In genomic region chr3:109803274-109803673, GRCh38 we compare ENCODE assay signal across 12 cellular contexts.
A peak's percentile ranks its signal among the peaks of the same experiment; 100 is the strongest.
DNase-seq lines count a peak whose midpoint lies in the region; ATAC-seq and TF ChIP-seq lines count a peak whose summit lies in the region.
"Had no signal": no experiment of that assay in that cellular context is flagged by ENCODE, and none has a peak within 500 bp of the region (broad histone marks: within the 10 kb centered on the region; RNA-seq: fewer than 3 reads in every experiment).

No MANE protein-coding gene starts in this region.

- peak; percentile 38 for DNase-seq in ELR (ENCODE audit: low read depth)
- DNase-seq in Kasumi-1 (lab: John Stamatoyannopoulos, UW) = peak; percentile 40 to 42
- peak in 1 of 2 donors; percentile 20 for DNase-seq in cardiac fibroblast (ENCODE audit: low read depth in 2 of 2)
- DNase-seq in osteoblast (ENCODE audit: insufficient read length, low spot score, missing footprints) = no peak
- no peak for DNase-seq in NCI-H1048 (lab: John Stamatoyannopoulos, UW)
- DNase-seq: EL; head of caudate nucleus; NCI-H1105 treated with DMSO at 0.1 percent for 48 hours; stimulated activated CD4-positive, alpha-beta T cell treated with anti-CD3 and anti-CD28 coated beads, Interleukin-15, amount 100 ng/mL, for 24 hours; stimulated activated naive B cell treated with anti-CD40 and anti-IgM and Interleukin-4, amounts not matched to agents 10 μg/mL and 1 μg/mL and 100 μg/mL, for 72 hours had no signal

- H3K27ac ChIP-seq in osteoblast (ENCODE audit: low read depth, low read length) = no peak overlapping the region

- H3K9me3 ChIP-seq in osteoblast (ENCODE audit: low read depth, low read length) = no peaks in the 10 kb centered on the region

- H3K4me2 ChIP-seq in osteoblast (ENCODE audit: insufficient read depth, low read length) = no peak overlapping the region

- no peaks in the 10 kb centered on the region for H3K36me3 ChIP-seq in osteoblast (ENCODE audit: insufficient read depth, low read length)

- H3K27me3 ChIP-seq in osteoblast (ENCODE audit: insufficient read depth, low read length) = no peaks in the 10 kb centered on the region

- no peaks in the 10 kb centered on the region for H4K20me1 ChIP-seq in osteoblast (ENCODE audit: insufficient read depth, low read length)

- no peak overlapping the region for H2AFZ ChIP-seq in osteoblast (ENCODE audit: low read length)

- ATAC-seq in GM21447 (IDR thresholded peaks at IDR 0.05; ENCODE audit: unreplicated experiment) = no peak
- ATAC-seq in GM18909 (IDR thresholded peaks at IDR 0.05; ENCODE audit: poor library complexity, unreplicated experiment) = no peak
- ATAC-seq: stimulated activated naive B cell treated with anti-CD40 and anti-IgM and Interleukin-4, amounts not matched to agents 10 μg/mL and 1 μg/mL and 100 μg/mL, for 72 hours had no signal

- H3K4me3 ChIP-seq in cardiac fibroblast (replicated peaks in 1 of 2; ENCODE audit: low read depth in 2 of 2, low read length in 2 of 2) = no peak overlapping the region
- no peak overlapping the region for H3K4me3 ChIP-seq in osteoblast (ENCODE audit: insufficient read depth, low read length)

- no peaks in the 10 kb centered on the region for H3K4me1 ChIP-seq in osteoblast (ENCODE audit: insufficient read depth, low read length)

- peak; percentile 58 for TF ChIP-seq CTCF in cardiac fibroblast (IDR thresholded peaks at IDR 0.05; ENCODE audit: low read depth, low read length)
- peak; percentile 19 for TF ChIP-seq CTCF in osteoblast (IDR thresholded peaks at IDR 0.05; ENCODE audit: extremely low read depth, low read depth, low read length)

- no peaks in the 10 kb centered on the region for H3K79me2 ChIP-seq in osteoblast (ENCODE audit: insufficient read depth, low read length)

Comparison
In these comparisons a context has a peak if more than half of its experiments do, and no peak if none do; other contexts are left out.
1. DNase-seq: peak in ELR (single experiment) and Kasumi-1 (2 of 2); none in osteoblast (single experiment) and NCI-H1048 (single experiment).